1 cellular context compared by ENCODE assay signal in the genomic region with DNA sequence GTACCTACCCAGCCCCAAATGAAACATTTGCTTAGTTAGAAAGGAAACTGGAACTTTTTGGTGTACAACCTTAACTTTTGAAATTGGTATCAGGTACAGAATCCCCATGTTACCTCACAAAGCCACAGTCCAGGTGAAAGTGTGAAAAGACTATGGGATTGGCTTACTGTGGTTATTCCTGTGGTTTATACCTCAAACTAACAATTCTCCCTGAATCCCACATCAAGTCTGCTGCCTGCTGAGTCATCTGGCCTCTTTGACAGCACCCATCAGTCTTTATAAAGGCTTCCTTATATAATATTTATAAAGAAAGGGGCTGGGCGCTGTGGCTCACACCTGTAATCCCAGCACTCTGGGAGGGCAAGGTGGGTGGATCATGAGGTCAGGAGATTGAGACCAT.
A peak's percentile ranks its signal among the peaks of the same experiment; 100 is the strongest.
TF ChIP-seq lines count a peak whose summit lies in the region.

No MANE protein-coding gene starts in this region.

TF ChIP-seq in GM12878, 131 proteins besides CTCF, POLR2A, EP300 and RAD21:
- TF ChIP-seq, protein P1, sequence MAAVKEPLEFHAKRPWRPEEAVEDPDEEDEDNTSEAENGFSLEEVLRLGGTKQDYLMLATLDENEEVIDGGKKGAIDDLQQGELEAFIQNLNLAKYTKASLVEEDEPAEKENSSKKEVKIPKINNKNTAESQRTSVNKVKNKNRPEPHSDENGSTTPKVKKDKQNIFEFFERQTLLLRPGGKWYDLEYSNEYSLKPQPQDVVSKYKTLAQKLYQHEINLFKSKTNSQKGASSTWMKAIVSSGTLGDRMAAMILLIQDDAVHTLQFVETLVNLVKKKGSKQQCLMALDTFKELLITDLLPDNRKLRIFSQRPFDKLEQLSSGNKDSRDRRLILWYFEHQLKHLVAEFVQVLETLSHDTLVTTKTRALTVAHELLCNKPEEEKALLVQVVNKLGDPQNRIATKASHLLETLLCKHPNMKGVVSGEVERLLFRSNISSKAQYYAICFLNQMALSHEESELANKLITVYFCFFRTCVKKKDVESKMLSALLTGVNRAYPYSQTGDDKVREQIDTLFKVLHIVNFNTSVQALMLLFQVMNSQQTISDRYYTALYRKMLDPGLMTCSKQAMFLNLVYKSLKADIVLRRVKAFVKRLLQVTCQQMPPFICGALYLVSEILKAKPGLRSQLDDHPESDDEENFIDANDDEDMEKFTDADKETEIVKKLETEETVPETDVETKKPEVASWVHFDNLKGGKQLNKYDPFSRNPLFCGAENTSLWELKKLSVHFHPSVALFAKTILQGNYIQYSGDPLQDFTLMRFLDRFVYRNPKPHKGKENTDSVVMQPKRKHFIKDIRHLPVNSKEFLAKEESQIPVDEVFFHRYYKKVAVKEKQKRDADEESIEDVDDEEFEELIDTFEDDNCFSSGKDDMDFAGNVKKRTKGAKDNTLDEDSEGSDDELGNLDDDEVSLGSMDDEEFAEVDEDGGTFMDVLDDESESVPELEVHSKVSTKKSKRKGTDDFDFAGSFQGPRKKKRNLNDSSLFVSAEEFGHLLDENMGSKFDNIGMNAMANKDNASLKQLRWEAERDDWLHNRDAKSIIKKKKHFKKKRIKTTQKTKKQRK (IDR thresholded peaks at IDR 0.05; ENCODE audit: low read depth, low read length) = no peak
- TF ChIP-seq SRF (IDR thresholded peaks at IDR 0.05; ENCODE audit: low read depth in 2 of 2, low read length in 2 of 2) (no peak), CEBPB (IDR thresholded peaks at IDR 0.05; ENCODE audit: borderline replicate concordance in 1 of 2, low read depth in 2 of 2, low read length in 2 of 2) (no peak), RUNX3 (IDR thresholded peaks at IDR 0.05; ENCODE audit: low read length) (peak; percentile 44), GABPA (IDR thresholded peaks at IDR 0.05; ENCODE audit: low read depth) (no peak), BACH1 (IDR thresholded peaks at IDR 0.05; ENCODE audit: borderline replicate concordance) (no peak), NR2F1 (conservative IDR thresholded peaks at IDR 0.05) (no peak)
- TF ChIP-seq, protein P2, sequence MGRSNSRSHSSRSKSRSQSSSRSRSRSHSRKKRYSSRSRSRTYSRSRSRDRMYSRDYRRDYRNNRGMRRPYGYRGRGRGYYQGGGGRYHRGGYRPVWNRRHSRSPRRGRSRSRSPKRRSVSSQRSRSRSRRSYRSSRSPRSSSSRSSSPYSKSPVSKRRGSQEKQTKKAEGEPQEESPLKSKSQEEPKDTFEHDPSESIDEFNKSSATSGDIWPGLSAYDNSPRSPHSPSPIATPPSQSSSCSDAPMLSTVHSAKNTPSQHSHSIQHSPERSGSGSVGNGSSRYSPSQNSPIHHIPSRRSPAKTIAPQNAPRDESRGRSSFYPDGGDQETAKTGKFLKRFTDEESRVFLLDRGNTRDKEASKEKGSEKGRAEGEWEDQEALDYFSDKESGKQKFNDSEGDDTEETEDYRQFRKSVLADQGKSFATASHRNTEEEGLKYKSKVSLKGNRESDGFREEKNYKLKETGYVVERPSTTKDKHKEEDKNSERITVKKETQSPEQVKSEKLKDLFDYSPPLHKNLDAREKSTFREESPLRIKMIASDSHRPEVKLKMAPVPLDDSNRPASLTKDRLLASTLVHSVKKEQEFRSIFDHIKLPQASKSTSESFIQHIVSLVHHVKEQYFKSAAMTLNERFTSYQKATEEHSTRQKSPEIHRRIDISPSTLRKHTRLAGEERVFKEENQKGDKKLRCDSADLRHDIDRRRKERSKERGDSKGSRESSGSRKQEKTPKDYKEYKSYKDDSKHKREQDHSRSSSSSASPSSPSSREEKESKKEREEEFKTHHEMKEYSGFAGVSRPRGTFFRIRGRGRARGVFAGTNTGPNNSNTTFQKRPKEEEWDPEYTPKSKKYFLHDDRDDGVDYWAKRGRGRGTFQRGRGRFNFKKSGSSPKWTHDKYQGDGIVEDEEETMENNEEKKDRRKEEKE (IDR thresholded peaks at IDR 0.05) = no peak
TF ChIP-seq in GM12878: peak in this region for 1.
